In genomic region chr6:147417954-147418353, GRCh38 we compare ENCODE assay signal across 30 cellular contexts.
"Had no signal": no experiment of that assay in that cellular context is flagged by ENCODE, and none has a peak within 500 bp of the region (broad histone marks: within the 10 kb centered on the region; RNA-seq: fewer than 3 reads in every experiment).

No MANE protein-coding gene starts in this region.

- H3K4me3 Mint-ChIP-seq: naive B cell; naive thymus-derived CD8-positive, alpha-beta T cell; natural killer cell treated with Interleukin-12 subunit alpha and Interleukin-12 subunit beta and Interleukin-15 and Interleukin-18, amount 100 ng/mL, for 72 hours; nephron progenitor cell; neural crest cell; stimulated activated memory B cell treated with anti-CD40 and anti-IgM and Interleukin-4, amounts not matched to agents 10 μg/mL and 1 μg/mL and 100 μg/mL, for 72 hours; type B pancreatic cell had no signal

- H3K9me3 ChIP-seq: neutrophil, pancreas, prostate gland, right atrium auricular region, suprapubic skin, testis, tibial artery, transverse colon, upper lobe of right lung, uterus had no signal

- ATAC-seq: naive thymus-derived CD8-positive, alpha-beta T cell; pancreas; sciatic nerve; stimulated activated memory B cell treated with anti-CD40 and anti-IgM and Interleukin-4, amounts not matched to agents 10 μg/mL and 1 μg/mL and 100 μg/mL, for 72 hours; stimulated activated naive CD8-positive, alpha-beta T cell treated with anti-CD3 and anti-CD28 coated beads, Interleukin-15, Interleukin-2, amounts not matched to agents 100 U/mL and 50 U/mL, for 24 hours; upper lobe of right lung had no signal

- H3K27ac Mint-ChIP-seq: naive B cell; naive thymus-derived CD8-positive, alpha-beta T cell; natural killer cell treated with Interleukin-12 subunit alpha and Interleukin-12 subunit beta and Interleukin-15 and Interleukin-18, amount 100 ng/mL, for 72 hours; nephron progenitor cell; stimulated activated memory B cell treated with anti-CD40 and anti-IgM and Interleukin-4, amounts not matched to agents 10 μg/mL and 1 μg/mL and 100 μg/mL, for 72 hours; type B pancreatic cell had no signal

- H3K4me1 ChIP-seq: pancreas, prostate gland, right atrium auricular region, spleen, suprapubic skin, testis, tibial artery, transverse colon, upper lobe of right lung, uterus had no signal

- H3K36me3 Mint-ChIP-seq: naive B cell; naive thymus-derived CD8-positive, alpha-beta T cell; natural killer cell treated with Interleukin-12 subunit alpha and Interleukin-12 subunit beta and Interleukin-15 and Interleukin-18, amount 100 ng/mL, for 72 hours; stimulated activated memory B cell treated with anti-CD40 and anti-IgM and Interleukin-4, amounts not matched to agents 10 μg/mL and 1 μg/mL and 100 μg/mL, for 72 hours; type B pancreatic cell had no signal

- H3K36me3 ChIP-seq: neutrophil, pancreas, prostate gland, right atrium auricular region, spleen, suprapubic skin, tibial artery, transverse colon, upper lobe of right lung, uterus had no signal

- H3K27ac ChIP-seq: neutrophil, pancreas, prostate gland, right atrium auricular region, skin epidermis, spleen, suprapubic skin, testis, tibial artery, transverse colon, upper lobe of right lung, uterus had no signal

- H3K4me3 ChIP-seq: pancreas, prostate gland, right atrium auricular region, skin epidermis, smooth muscle cell, spleen, suprapubic skin, testis, tibial artery, transverse colon, upper lobe of right lung, uterus had no signal

- H3K27me3 Mint-ChIP-seq: stimulated activated memory B cell treated with anti-CD40 and anti-IgM and Interleukin-4, amounts not matched to agents 10 μg/mL and 1 μg/mL and 100 μg/mL, for 72 hours had no signal

- H3K27me3 ChIP-seq: neutrophil, pancreas, right atrium auricular region, spleen, suprapubic skin, testis, tibial artery, transverse colon, upper lobe of right lung, uterus had no signal

- H3K9me3 Mint-ChIP-seq: neural crest cell, type B pancreatic cell had no signal

- H3K4me2 ChIP-seq: smooth muscle cell had no signal

- FAIRE-seq: pancreas had no signal

- H3K4me1 Mint-ChIP-seq: naive thymus-derived CD8-positive, alpha-beta T cell; neural crest cell had no signal

- DNase-seq: naive B cell; naive thymus-derived CD8-positive, alpha-beta T cell; nephron progenitor cell; pancreas; retina; spleen; stimulated activated CD4-positive, alpha-beta T cell treated with anti-CD3 and anti-CD28 coated beads, Interleukin-12 subunit alpha, Interleukin-12 subunit beta, amount 100 ng/mL, for 4 hours; stimulated activated CD4-positive, alpha-beta T cell treated with anti-CD3 and anti-CD28 coated beads, Interleukin-1b, Interleukin-23, amount 100 ng/mL, for 48 hours; stimulated activated CD4-positive, alpha-beta T cell treated with anti-CD3 and anti-CD28 coated beads, Interleukin-4, amount 100 ng/mL, for 1 hour; stimulated activated CD4-positive, alpha-beta T cell treated with anti-CD3 and anti-CD28 coated beads, Interleukin-4, amount 100 ng/mL, for 4 hours; stimulated activated CD8-positive, alpha-beta memory T cell treated with anti-CD3 and anti-CD28 coated beads, Interleukin-4, amount 100 ng/mL, for 48 hours; stimulated activated naive CD4-positive, alpha-beta T cell; stimulated activated naive CD8-positive, alpha-beta T cell treated with anti-CD3 and anti-CD28 coated beads, Interleukin-15, Interleukin-2, amounts not matched to agents 100 U/mL and 50 U/mL, for 24 hours; substantia nigra; testis; tibial artery; transverse colon; upper lobe of right lung; uterus had no signal
